Comparison of ENCODE assay signal across 8 cellular contexts in the genomic region with DNA sequence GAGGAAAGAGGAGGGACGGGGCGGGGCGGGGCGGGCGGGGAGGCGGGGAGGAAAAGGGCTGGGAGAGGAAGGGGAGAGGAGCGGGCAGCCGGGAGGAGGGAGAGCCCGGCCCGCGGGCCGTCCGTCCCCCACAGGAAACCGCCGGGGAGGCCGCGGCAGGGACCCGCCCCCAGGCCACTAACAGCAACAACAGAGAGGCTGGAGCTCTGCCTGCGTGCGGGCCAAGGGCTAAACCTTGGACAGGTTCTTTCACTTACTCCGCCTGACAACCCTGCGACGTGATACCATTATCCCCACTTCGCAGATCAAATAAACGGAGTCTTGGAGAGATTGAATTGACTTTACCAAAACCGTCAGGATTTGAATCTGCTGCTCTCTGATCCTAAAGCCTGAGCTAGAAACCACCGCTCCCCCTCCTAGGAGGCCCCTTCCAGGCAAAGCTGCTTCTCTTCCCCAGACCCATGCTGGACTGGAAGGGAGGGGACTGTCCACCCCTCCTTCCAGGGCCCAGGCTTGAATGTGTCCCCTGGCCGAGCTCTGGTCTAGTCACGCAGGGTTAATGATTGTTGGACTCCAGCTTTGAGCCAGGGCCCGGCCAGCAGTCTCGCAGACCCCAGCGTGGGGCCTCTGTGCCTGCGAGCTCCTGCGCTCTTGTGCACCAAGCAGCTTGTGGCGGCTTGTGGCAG. TPM values are rescaled to one million over a fixed set of nuclear protein-coding genes. Genes with fewer than 3 reads are reported as not detected.
A peak's percentile ranks its signal among the peaks of the same experiment; 100 is the strongest.
DNase-seq lines count a peak whose midpoint lies in the region; ATAC-seq and TF ChIP-seq lines count a peak whose summit lies in the region.

Gene EVA1B (minus strand): TSS at position 10 of the 686 bp plus-strand sequence. CDS start 608 bp downstream, outside the sequence.

- peaks cover 25% of the 10 kb centered on the region for H3K4me1 Mint-ChIP-seq in WTC11

- H3K27me3 ChIP-seq in endocrine pancreas (ENCODE audit: control insufficient read depth, insufficient read depth, low read length) (no peaks in the 10 kb centered on the region), subcutaneous abdominal adipose tissue (ENCODE audit: control insufficient read depth in 5 of 5, insufficient read depth in 4 of 5, low read length in 5 of 5) (no peaks in the 10 kb centered on the region)

- CTCF ChIA-PET in WTC11 (lab: Charles Lee), result interaction anchor here (0.5 to 4.8 kb wide), 13 partner anchors 17 to 586 kb away, joined by 3 to 32 read pairs (median 4); partner anchors contain the start of genes SH3D21 and TRAPPC3

- ATAC-seq in WTC11, result peak; percentile 15

- H3K27me3 Mint-ChIP-seq in WTC11 (ENCODE audit: low read depth), result peaks cover 10% of the 10 kb centered on the region

- H3K9ac ChIP-seq in endocrine pancreas (ENCODE audit: control insufficient read depth, insufficient read depth, low read length), result peak within 1 kb of the TSS; percentile 63
- peak within 1 kb of the TSS; percentile 21 to 78 (median 76) for H3K9ac ChIP-seq in subcutaneous abdominal adipose tissue (ENCODE audit: low read length in 5 of 5)

- peak within 1 kb of the TSS; percentile 65 for H3K27ac Mint-ChIP-seq in WTC11

- H3K9me3 Mint-ChIP-seq in WTC11, result no peaks in the 10 kb centered on the region

- peak within 1 kb of the TSS; percentile 60 for H3K27ac ChIP-seq in subcutaneous abdominal adipose tissue (ENCODE audit: low read depth, low read length)

- DNase-seq in SKM-1 treated with dmso at 0.1 percent for 144 hours (lab: John Stamatoyannopoulos, UW; ENCODE audit: unreplicated experiment) (peak; percentile 66), SKM-1 (lab: John Stamatoyannopoulos, UW; ENCODE audit: unreplicated experiment) (no peak), Kasumi-1 (lab: John Stamatoyannopoulos, UW) (peak; percentile 69 to 73), WTC11 (ENCODE audit: low spot score) (peak; percentile 74), medulla oblongata (ENCODE audit: extremely low spot score) (peak; percentile 43), NCI-H1092 treated with DMSO at 0.1 percent for 48 hours (lab: John Stamatoyannopoulos, UW) (no peak)

- no peaks in the 10 kb centered on the region for H3K36me3 Mint-ChIP-seq in WTC11

- H3K4me3 ChIP-seq in endocrine pancreas (ENCODE audit: control insufficient read depth, insufficient read depth, low read length) (peak within 1 kb of the TSS; percentile 33), subcutaneous abdominal adipose tissue (ENCODE audit: low read depth in 1 of 5, low read length in 5 of 5) (peak within 1 kb of the TSS; percentile 51 to 77 (median 69))

- POLR2A ChIA-PET in WTC11 (lab: Charles Lee), result interaction anchor here (1.3 to 7.3 kb wide), 5 partner anchors 17 to 77 kb away, joined by 3 to 77 read pairs (median 7); partner anchors contain the start of gene SH3D21

- H3K36me3 ChIP-seq in endocrine pancreas (ENCODE audit: control insufficient read depth, insufficient read depth, low read length) (no peaks in the 10 kb centered on the region), subcutaneous abdominal adipose tissue (ENCODE audit: control insufficient read depth in 5 of 5, insufficient read depth in 5 of 5, low read length in 5 of 5) (peaks cover 0 to 3% (median 0%) of the 10 kb centered on the region in 5 donors)

- H3K4me1 ChIP-seq in endocrine pancreas (ENCODE audit: control insufficient read depth, insufficient read depth, low read length) (no peaks in the 10 kb centered on the region), subcutaneous abdominal adipose tissue (ENCODE audit: control insufficient read depth in 5 of 5, insufficient read depth in 5 of 5, low read length in 5 of 5) (peaks cover 4 to 47% (median 43%) of the 10 kb centered on the region in 5 donors)

- H3K9me3 ChIP-seq in endocrine pancreas (ENCODE audit: control insufficient read depth, low read length) (no peaks in the 10 kb centered on the region), subcutaneous abdominal adipose tissue (ENCODE audit: control insufficient read depth in 5 of 5, low read length in 5 of 5) (no peaks in the 10 kb centered on the region)

- no peak for TF ChIP-seq CTCF in WTC11 (IDR thresholded peaks at IDR 0.05)

- peak within 1 kb of the TSS; percentile 76 for H3K4me3 Mint-ChIP-seq in WTC11

TF ChIP-seq in WTC11, 78 proteins besides CTCF, POLR2A, EP300 and RAD21 (continues in another document):
- TF ChIP-seq FOXP4 (CRISPR knock-in tag; IDR thresholded peaks at IDR 0.05) (no peak), NR3C1 (CRISPR knock-in tag; conservative IDR thresholded peaks at IDR 0.05; ENCODE audit: low read depth) (no peak), JUN (CRISPR knock-in tag; IDR thresholded peaks at IDR 0.05) (no peak), NFE2L1 (CRISPR knock-in tag; IDR thresholded peaks at IDR 0.05) (no peak), MXD4 (CRISPR knock-in tag; IDR thresholded peaks at IDR 0.05; ENCODE audit: borderline replicate concordance) (no peak), RELA (CRISPR knock-in tag; IDR thresholded peaks at IDR 0.05; ENCODE audit: borderline replicate concordance) (no peak), CREM (CRISPR knock-in tag; IDR thresholded peaks at IDR 0.05) (no peak), ZBTB21 (CRISPR knock-in tag; IDR thresholded peaks at IDR 0.05; ENCODE audit: borderline replicate concordance) (no peak), NR1H2 (CRISPR knock-in tag; IDR thresholded peaks at IDR 0.05) (no peak), ETV6 (CRISPR knock-in tag; IDR thresholded peaks at IDR 0.05) (0 out of 2 replicates have a peak, but pooled peaks have one; percentile 8)
- TF ChIP-seq, protein P1, sequence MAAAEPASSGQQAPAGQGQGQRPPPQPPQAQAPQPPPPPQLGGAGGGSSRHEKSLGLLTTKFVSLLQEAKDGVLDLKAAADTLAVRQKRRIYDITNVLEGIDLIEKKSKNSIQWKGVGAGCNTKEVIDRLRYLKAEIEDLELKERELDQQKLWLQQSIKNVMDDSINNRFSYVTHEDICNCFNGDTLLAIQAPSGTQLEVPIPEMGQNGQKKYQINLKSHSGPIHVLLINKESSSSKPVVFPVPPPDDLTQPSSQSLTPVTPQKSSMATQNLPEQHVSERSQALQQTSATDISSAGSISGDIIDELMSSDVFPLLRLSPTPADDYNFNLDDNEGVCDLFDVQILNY (CRISPR knock-in tag; IDR thresholded peaks at IDR 0.05), result peak; percentile 43; the same call in 1 of the 2 replicates
- TF ChIP-seq, protein P2, sequence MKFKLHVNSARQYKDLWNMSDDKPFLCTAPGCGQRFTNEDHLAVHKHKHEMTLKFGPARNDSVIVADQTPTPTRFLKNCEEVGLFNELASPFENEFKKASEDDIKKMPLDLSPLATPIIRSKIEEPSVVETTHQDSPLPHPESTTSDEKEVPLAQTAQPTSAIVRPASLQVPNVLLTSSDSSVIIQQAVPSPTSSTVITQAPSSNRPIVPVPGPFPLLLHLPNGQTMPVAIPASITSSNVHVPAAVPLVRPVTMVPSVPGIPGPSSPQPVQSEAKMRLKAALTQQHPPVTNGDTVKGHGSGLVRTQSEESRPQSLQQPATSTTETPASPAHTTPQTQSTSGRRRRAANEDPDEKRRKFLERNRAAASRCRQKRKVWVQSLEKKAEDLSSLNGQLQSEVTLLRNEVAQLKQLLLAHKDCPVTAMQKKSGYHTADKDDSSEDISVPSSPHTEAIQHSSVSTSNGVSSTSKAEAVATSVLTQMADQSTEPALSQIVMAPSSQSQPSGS (CRISPR knock-in tag; IDR thresholded peaks at IDR 0.05; ENCODE audit: borderline replicate concordance, low read depth), result no peak
- TF ChIP-seq, protein P3, sequence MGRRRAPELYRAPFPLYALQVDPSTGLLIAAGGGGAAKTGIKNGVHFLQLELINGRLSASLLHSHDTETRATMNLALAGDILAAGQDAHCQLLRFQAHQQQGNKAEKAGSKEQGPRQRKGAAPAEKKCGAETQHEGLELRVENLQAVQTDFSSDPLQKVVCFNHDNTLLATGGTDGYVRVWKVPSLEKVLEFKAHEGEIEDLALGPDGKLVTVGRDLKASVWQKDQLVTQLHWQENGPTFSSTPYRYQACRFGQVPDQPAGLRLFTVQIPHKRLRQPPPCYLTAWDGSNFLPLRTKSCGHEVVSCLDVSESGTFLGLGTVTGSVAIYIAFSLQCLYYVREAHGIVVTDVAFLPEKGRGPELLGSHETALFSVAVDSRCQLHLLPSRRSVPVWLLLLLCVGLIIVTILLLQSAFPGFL (CRISPR knock-in tag; IDR thresholded peaks at IDR 0.05; ENCODE audit: borderline replicate concordance), result no peak
- TF ChIP-seq, protein P4, sequence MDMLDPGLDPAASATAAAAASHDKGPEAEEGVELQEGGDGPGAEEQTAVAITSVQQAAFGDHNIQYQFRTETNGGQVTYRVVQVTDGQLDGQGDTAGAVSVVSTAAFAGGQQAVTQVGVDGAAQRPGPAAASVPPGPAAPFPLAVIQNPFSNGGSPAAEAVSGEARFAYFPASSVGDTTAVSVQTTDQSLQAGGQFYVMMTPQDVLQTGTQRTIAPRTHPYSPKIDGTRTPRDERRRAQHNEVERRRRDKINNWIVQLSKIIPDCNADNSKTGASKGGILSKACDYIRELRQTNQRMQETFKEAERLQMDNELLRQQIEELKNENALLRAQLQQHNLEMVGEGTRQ (CRISPR knock-in tag; IDR thresholded peaks at IDR 0.05), result no peak

RNA-seq across cellular contexts. Expression of gene EVA1B, which starts in this region (rescaled TPM):
- total RNA-seq in WTC11 (2021), result 32.0 to 45.2 TPM (median 41.5 TPM) in 3 replicates

Comparison
In these comparisons a context has a peak if more than half of its experiments do, and no peak if none do; other contexts are left out.
1. DNase-seq: peak in SKM-1 treated with dmso at 0.1 percent for 144 hours (single experiment), Kasumi-1 (2 of 2), WTC11 (single experiment) and medulla oblongata (single experiment); none in SKM-1 (single experiment) and NCI-H1092 treated with DMSO at 0.1 percent for 48 hours (single experiment).